Comparison of ENCODE assay signal across 2 cellular contexts in the genomic region with DNA sequence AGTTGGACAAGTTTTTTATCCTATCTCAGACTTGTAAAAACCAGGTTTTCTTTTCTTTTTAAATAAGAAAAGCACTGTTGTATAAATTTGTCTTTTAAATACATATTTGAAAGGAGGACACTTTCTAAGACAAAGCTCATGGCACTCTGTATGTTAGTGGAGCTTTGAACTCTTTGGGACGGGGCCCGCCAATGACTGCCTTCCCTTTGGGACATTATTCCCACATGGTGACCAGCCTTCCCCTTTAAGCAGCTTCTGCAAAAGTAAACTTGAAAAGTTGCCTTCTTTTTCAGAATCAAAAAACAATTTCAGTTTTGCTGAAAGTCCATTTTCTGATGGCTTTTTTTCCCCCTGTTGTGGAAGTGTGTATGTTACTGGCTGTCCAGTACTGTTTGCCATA.
TF ChIP-seq lines count a peak whose summit lies in the region.

No MANE protein-coding gene starts in this region.

TF ChIP-seq in GM23338, 12 proteins besides CTCF, POLR2A, EP300 and RAD21 (continued from another document):
- TF ChIP-seq ZNF114 (CRISPR knock-in tag; IDR thresholded peaks at IDR 0.05) (no peak), EZH2 (IDR thresholded peaks at IDR 0.05; ENCODE audit: low read depth, unreplicated experiment) (no peak), NANOG (IDR thresholded peaks at IDR 0.05; ENCODE audit: borderline replicate concordance) (no peak), STAT1 (IDR thresholded peaks at IDR 0.05; ENCODE audit: unreplicated experiment) (no peak)
- TF ChIP-seq, protein P1, sequence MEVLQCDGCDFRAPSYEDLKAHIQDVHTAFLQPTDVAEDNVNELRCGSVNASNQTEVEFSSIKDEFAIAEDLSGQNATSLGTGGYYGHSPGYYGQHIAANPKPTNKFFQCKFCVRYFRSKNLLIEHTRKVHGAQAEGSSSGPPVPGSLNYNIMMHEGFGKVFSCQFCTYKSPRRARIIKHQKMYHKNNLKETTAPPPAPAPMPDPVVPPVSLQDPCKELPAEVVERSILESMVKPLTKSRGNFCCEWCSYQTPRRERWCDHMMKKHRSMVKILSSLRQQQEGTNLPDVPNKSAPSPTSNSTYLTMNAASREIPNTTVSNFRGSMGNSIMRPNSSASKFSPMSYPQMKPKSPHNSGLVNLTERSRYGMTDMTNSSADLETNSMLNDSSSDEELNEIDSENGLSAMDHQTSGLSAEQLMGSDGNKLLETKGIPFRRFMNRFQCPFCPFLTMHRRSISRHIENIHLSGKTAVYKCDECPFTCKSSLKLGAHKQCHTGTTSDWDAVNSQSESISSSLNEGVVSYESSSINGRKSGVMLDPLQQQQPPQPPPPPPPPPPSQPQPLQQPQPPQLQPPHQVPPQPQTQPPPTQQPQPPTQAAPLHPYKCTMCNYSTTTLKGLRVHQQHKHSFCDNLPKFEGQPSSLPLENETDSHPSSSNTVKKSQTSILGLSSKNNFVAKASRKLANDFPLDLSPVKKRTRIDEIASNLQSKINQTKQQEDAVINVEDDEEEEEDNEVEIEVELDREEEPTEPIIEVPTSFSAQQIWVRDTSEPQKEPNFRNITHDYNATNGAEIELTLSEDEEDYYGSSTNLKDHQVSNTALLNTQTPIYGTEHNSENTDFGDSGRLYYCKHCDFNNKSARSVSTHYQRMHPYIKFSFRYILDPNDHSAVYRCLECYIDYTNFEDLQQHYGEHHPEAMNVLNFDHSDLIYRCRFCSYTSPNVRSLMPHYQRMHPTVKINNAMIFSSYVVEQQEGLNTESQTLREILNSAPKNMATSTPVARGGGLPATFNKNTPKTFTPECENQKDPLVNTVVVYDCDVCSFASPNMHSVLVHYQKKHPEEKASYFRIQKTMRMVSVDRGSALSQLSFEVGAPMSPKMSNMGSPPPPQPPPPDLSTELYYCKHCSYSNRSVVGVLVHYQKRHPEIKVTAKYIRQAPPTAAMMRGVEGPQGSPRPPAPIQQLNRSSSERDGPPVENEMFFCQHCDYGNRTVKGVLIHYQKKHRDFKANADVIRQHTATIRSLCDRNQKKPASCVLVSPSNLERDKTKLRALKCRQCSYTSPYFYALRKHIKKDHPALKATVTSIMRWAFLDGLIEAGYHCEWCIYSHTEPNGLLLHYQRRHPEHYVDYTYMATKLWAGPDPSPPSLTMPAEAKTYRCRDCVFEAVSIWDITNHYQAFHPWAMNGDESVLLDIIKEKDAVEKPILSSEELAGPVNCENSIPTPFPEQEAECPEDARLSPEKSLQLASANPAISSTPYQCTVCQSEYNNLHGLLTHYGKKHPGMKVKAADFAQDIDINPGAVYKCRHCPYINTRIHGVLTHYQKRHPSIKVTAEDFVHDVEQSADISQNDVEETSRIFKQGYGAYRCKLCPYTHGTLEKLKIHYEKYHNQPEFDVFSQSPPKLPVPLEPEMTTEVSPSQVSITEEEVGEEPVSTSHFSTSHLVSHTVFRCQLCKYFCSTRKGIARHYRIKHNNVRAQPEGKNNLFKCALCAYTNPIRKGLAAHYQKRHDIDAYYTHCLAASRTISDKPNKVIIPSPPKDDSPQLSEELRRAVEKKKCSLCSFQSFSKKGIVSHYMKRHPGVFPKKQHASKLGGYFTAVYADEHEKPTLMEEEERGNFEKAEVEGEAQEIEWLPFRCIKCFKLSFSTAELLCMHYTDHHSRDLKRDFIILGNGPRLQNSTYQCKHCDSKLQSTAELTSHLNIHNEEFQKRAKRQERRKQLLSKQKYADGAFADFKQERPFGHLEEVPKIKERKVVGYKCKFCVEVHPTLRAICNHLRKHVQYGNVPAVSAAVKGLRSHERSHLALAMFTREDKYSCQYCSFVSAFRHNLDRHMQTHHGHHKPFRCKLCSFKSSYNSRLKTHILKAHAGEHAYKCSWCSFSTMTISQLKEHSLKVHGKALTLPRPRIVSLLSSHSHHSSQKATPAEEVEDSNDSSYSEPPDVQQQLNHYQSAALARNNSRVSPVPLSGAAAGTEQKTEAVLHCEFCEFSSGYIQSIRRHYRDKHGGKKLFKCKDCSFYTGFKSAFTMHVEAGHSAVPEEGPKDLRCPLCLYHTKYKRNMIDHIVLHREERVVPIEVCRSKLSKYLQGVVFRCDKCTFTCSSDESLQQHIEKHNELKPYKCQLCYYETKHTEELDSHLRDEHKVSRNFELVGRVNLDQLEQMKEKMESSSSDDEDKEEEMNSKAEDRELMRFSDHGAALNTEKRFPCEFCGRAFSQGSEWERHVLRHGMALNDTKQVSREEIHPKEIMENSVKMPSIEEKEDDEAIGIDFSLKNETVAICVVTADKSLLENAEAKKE (CRISPR knock-in tag; IDR thresholded peaks at IDR 0.05) = no peak
- TF ChIP-seq, protein P2, sequence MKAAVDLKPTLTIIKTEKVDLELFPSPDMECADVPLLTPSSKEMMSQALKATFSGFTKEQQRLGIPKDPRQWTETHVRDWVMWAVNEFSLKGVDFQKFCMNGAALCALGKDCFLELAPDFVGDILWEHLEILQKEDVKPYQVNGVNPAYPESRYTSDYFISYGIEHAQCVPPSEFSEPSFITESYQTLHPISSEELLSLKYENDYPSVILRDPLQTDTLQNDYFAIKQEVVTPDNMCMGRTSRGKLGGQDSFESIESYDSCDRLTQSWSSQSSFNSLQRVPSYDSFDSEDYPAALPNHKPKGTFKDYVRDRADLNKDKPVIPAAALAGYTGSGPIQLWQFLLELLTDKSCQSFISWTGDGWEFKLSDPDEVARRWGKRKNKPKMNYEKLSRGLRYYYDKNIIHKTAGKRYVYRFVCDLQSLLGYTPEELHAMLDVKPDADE (IDR thresholded peaks at IDR 0.05) = no peak

TF ChIP-seq in WTC11, 78 proteins besides CTCF, POLR2A, EP300 and RAD21 (continued from another document):
- TF ChIP-seq, protein P3, sequence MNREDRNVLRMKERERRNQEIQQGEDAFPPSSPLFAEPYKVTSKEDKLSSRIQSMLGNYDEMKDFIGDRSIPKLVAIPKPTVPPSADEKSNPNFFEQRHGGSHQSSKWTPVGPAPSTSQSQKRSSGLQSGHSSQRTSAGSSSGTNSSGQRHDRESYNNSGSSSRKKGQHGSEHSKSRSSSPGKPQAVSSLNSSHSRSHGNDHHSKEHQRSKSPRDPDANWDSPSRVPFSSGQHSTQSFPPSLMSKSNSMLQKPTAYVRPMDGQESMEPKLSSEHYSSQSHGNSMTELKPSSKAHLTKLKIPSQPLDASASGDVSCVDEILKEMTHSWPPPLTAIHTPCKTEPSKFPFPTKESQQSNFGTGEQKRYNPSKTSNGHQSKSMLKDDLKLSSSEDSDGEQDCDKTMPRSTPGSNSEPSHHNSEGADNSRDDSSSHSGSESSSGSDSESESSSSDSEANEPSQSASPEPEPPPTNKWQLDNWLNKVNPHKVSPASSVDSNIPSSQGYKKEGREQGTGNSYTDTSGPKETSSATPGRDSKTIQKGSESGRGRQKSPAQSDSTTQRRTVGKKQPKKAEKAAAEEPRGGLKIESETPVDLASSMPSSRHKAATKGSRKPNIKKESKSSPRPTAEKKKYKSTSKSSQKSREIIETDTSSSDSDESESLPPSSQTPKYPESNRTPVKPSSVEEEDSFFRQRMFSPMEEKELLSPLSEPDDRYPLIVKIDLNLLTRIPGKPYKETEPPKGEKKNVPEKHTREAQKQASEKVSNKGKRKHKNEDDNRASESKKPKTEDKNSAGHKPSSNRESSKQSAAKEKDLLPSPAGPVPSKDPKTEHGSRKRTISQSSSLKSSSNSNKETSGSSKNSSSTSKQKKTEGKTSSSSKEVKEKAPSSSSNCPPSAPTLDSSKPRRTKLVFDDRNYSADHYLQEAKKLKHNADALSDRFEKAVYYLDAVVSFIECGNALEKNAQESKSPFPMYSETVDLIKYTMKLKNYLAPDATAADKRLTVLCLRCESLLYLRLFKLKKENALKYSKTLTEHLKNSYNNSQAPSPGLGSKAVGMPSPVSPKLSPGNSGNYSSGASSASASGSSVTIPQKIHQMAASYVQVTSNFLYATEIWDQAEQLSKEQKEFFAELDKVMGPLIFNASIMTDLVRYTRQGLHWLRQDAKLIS (CRISPR knock-in tag; IDR thresholded peaks at IDR 0.05; ENCODE audit: borderline replicate concordance) = no peak
- TF ChIP-seq FOXJ3 (CRISPR knock-in tag; IDR thresholded peaks at IDR 0.05; ENCODE audit: borderline replicate concordance) = no peak
- TF ChIP-seq, protein P4, sequence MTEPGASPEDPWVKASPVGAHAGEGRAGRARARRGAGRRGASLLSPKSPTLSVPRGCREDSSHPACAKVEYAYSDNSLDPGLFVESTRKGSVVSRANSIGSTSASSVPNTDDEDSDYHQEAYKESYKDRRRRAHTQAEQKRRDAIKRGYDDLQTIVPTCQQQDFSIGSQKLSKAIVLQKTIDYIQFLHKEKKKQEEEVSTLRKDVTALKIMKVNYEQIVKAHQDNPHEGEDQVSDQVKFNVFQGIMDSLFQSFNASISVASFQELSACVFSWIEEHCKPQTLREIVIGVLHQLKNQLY (CRISPR knock-in tag; IDR thresholded peaks at IDR 0.05) = no peak
- TF ChIP-seq, protein P5, sequence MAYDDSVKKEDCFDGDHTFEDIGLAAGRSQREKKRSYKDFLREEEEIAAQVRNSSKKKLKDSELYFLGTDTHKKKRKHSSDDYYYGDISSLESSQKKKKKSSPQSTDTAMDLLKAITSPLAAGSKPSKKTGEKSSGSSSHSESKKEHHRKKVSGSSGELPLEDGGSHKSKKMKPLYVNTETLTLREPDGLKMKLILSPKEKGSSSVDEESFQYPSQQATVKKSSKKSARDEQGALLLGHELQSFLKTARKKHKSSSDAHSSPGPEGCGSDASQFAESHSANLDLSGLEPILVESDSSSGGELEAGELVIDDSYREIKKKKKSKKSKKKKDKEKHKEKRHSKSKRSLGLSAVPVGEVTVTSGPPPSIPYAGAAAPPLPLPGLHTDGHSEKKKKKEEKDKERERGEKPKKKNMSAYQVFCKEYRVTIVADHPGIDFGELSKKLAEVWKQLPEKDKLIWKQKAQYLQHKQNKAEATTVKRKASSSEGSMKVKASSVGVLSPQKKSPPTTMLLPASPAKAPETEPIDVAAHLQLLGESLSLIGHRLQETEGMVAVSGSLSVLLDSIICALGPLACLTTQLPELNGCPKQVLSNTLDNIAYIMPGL (CRISPR knock-in tag; IDR thresholded peaks at IDR 0.05) = no peak
- no peak for TF ChIP-seq KAT7 (CRISPR knock-in tag; IDR thresholded peaks at IDR 0.05; ENCODE audit: borderline replicate concordance)
- TF ChIP-seq NFE2L1 (CRISPR knock-in tag; IDR thresholded peaks at IDR 0.05) = no peak
- TF ChIP-seq, protein P6, sequence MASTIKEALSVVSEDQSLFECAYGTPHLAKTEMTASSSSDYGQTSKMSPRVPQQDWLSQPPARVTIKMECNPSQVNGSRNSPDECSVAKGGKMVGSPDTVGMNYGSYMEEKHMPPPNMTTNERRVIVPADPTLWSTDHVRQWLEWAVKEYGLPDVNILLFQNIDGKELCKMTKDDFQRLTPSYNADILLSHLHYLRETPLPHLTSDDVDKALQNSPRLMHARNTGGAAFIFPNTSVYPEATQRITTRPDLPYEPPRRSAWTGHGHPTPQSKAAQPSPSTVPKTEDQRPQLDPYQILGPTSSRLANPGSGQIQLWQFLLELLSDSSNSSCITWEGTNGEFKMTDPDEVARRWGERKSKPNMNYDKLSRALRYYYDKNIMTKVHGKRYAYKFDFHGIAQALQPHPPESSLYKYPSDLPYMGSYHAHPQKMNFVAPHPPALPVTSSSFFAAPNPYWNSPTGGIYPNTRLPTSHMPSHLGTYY (CRISPR knock-in tag; IDR thresholded peaks at IDR 0.05) = no peak
- TF ChIP-seq JAZF1 (CRISPR knock-in tag; IDR thresholded peaks at IDR 0.05) = no peak
- no peak for TF ChIP-seq ATF1 (CRISPR knock-in tag; IDR thresholded peaks at IDR 0.05)
- TF ChIP-seq, protein P7, sequence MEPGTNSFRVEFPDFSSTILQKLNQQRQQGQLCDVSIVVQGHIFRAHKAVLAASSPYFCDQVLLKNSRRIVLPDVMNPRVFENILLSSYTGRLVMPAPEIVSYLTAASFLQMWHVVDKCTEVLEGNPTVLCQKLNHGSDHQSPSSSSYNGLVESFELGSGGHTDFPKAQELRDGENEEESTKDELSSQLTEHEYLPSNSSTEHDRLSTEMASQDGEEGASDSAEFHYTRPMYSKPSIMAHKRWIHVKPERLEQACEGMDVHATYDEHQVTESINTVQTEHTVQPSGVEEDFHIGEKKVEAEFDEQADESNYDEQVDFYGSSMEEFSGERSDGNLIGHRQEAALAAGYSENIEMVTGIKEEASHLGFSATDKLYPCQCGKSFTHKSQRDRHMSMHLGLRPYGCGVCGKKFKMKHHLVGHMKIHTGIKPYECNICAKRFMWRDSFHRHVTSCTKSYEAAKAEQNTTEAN (CRISPR knock-in tag; IDR thresholded peaks at IDR 0.05) = no peak
- no peak for TF ChIP-seq NR2C2 (CRISPR knock-in tag; IDR thresholded peaks at IDR 0.05)
- TF ChIP-seq, protein P8, sequence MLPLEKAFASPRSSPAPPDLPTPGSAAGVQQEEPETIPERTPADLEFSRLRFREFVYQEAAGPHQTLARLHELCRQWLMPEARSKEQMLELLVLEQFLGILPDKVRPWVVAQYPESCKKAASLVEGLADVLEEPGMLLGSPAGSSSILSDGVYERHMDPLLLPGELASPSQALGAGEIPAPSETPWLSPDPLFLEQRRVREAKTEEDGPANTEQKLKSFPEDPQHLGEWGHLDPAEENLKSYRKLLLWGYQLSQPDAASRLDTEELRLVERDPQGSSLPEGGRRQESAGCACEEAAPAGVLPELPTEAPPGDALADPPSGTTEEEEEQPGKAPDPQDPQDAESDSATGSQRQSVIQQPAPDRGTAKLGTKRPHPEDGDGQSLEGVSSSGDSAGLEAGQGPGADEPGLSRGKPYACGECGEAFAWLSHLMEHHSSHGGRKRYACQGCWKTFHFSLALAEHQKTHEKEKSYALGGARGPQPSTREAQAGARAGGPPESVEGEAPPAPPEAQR (CRISPR knock-in tag; IDR thresholded peaks at IDR 0.05) = no peak
- TF ChIP-seq ZNF219 (CRISPR knock-in tag; IDR thresholded peaks at IDR 0.05; ENCODE audit: borderline replicate concordance) = no peak
- TF ChIP-seq HMGA2 (CRISPR knock-in tag; IDR thresholded peaks at IDR 0.05) = no peak
